In genomic region chr7:18843979-18844378, GRCh38 we compare ENCODE assay signal across 34 cellular contexts.
"Had no signal": no experiment of that assay in that cellular context is flagged by ENCODE, and none has a peak within 500 bp of the region (broad histone marks: within the 10 kb centered on the region; RNA-seq: fewer than 3 reads in every experiment).

No MANE protein-coding gene starts in this region.

- H3K27ac ChIP-seq: adrenal gland, ascending aorta, body of pancreas, brain microvascular endothelial cell, breast epithelium, VCaP had no signal

- H3K4me3 Mint-ChIP-seq: activated B cell treated with CpG ODN at 0.5 μM for 24 hours; activated CD4-positive, alpha-beta memory T cell treated with anti-CD3 and anti-CD28 coated beads for 36 hours; activated CD4-positive, alpha-beta T cell treated with anti-CD3 and anti-CD28 coated beads, Interleukin-2, amount 10 ng/mL, durations not matched to agents 24 days and 14 days; activated CD8-positive, alpha-beta T cell treated with anti-CD3 and anti-CD28 coated beads for 36 hours; activated naive CD8-positive, alpha-beta T cell treated with anti-CD3 and anti-CD28 coated beads for 36 hours; activated T-cell treated with anti-CD3 and anti-CD28 coated beads, Interleukin-2, amount 50 U/mL, for 4 hours; activated T-cell treated with anti-CD3 and anti-CD28 coated beads, Interleukin-2, amount 50 U/mL, for 72 hours; T-helper 1 cell treated with Interleukin-12 subunit alpha and Interleukin-12 subunit beta and Interleukin-4 antibody, amounts not matched to agents 30 μg/mL and 1 μg/mL, for 36 hours; T-helper 2 cell treated with Interferon-gamma antibody and Interleukin-4, amounts not matched to agents 5 μg/mL and 100 μg/mL, for 36 hours had no signal

- ATAC-seq: activated CD8-positive, alpha-beta T cell treated with anti-CD3 and anti-CD28 coated beads for 36 hours; activated T-cell treated with anti-CD3 and anti-CD28 coated beads, Interleukin-2, amount 50 U/mL, for 4 hours; body of pancreas had no signal

- DNase-seq: activated B cell treated with CpG ODN at 0.5 μM for 24 hours; activated CD4-positive, alpha-beta memory T cell treated with anti-CD3 and anti-CD28 coated beads for 36 hours; activated CD4-positive, alpha-beta T cell treated with anti-CD3 and anti-CD28 coated beads for 4 hours; activated CD4-positive, alpha-beta T cell treated with anti-CD3 and anti-CD28 coated beads, Interleukin-2, amount 10 ng/mL, durations not matched to agents 24 days and 14 days; activated CD4-positive, alpha-beta T cell treated with anti-CD3 and anti-CD28 coated beads, Interleukin-2, amount 50 U/mL, for 1 hour; activated CD4-positive, alpha-beta T cell treated with anti-CD3 and anti-CD28 coated beads, Interleukin-2, amount 50 U/mL, for 4 hours; activated CD4-positive, CD25-positive, alpha-beta regulatory T cell treated with anti-CD3 and anti-CD28 coated beads, Interleukin-2, amount 50 U/mL, for 72 hours; activated CD8-positive, alpha-beta memory T cell treated with anti-CD3 and anti-CD28 coated beads, Interleukin-2, amount 50 U/mL, for 4 hours; activated CD8-positive, alpha-beta T cell treated with anti-CD3 and anti-CD28 coated beads for 36 hours; activated effector memory CD4-positive, alpha-beta T cell treated with Interleukin-2 at 50 U/mL for 16 hours; activated gamma-delta T cell; activated naive CD4-positive, alpha-beta T cell treated with anti-CD3 and anti-CD28 coated beads, Interleukin-2, amount 50 U/mL, for 16 hours; activated naive CD4-positive, alpha-beta T cell treated with Interleukin-2 at 50 U/mL for 16 hours; activated naive CD8-positive, alpha-beta T cell treated with anti-CD3 and anti-CD28 coated beads for 36 hours; activated T-cell treated with anti-CD3 and anti-CD28 coated beads for 4 hours; activated T-cell treated with anti-CD3 and anti-CD28 coated beads, Interleukin-2, amount 50 U/mL, for 1 hour; activated T-cell treated with anti-CD3 and anti-CD28 coated beads, Interleukin-2, amount 50 U/mL, for 4 hours; activated T-cell treated with anti-CD3 and anti-CD28 coated beads, Interleukin-2, amount 50 U/mL, for 72 hours; adrenal gland; amygdala; anterior cingulate cortex; body of pancreas; brain microvascular endothelial cell; central memory CD4-positive, alpha-beta T cell; T-helper 2 cell; T-helper 9 cell had no signal

- H3K27me3 Mint-ChIP-seq: activated B cell treated with CpG ODN at 0.5 μM for 24 hours; activated CD4-positive, alpha-beta memory T cell treated with anti-CD3 and anti-CD28 coated beads for 36 hours; activated CD4-positive, alpha-beta T cell treated with anti-CD3 and anti-CD28 coated beads, Interleukin-2, amount 10 ng/mL, durations not matched to agents 24 days and 14 days; activated CD8-positive, alpha-beta T cell treated with anti-CD3 and anti-CD28 coated beads for 36 hours; activated naive CD8-positive, alpha-beta T cell treated with anti-CD3 and anti-CD28 coated beads for 36 hours had no signal

- FAIRE-seq: TTC549 had no signal

- H3K9me3 Mint-ChIP-seq: activated B cell treated with CpG ODN at 0.5 μM for 24 hours; activated CD4-positive, alpha-beta memory T cell treated with anti-CD3 and anti-CD28 coated beads for 36 hours; activated CD4-positive, alpha-beta T cell treated with anti-CD3 and anti-CD28 coated beads, Interleukin-2, amount 10 ng/mL, durations not matched to agents 24 days and 14 days; activated CD8-positive, alpha-beta T cell treated with anti-CD3 and anti-CD28 coated beads for 36 hours; activated naive CD8-positive, alpha-beta T cell treated with anti-CD3 and anti-CD28 coated beads for 36 hours; activated T-cell treated with anti-CD3 and anti-CD28 coated beads, Interleukin-2, amount 50 U/mL, for 72 hours had no signal

- H3K4me1 Mint-ChIP-seq: activated CD4-positive, alpha-beta T cell treated with anti-CD3 and anti-CD28 coated beads, Interleukin-2, amount 10 ng/mL, durations not matched to agents 24 days and 14 days; activated naive CD8-positive, alpha-beta T cell treated with anti-CD3 and anti-CD28 coated beads for 36 hours had no signal

- H3K36me3 ChIP-seq: adrenal gland, ascending aorta, brain microvascular endothelial cell, breast epithelium had no signal

- H3K27ac Mint-ChIP-seq: activated B cell treated with CpG ODN at 0.5 μM for 24 hours; activated CD4-positive, alpha-beta memory T cell treated with anti-CD3 and anti-CD28 coated beads for 36 hours; activated CD4-positive, alpha-beta T cell treated with anti-CD3 and anti-CD28 coated beads, Interleukin-2, amount 10 ng/mL, durations not matched to agents 24 days and 14 days; activated CD8-positive, alpha-beta T cell treated with anti-CD3 and anti-CD28 coated beads for 36 hours; activated naive CD4-positive, alpha-beta T cell treated with anti-CD3 and anti-CD28 coated beads, Interleukin-2, amount 50 U/mL, for 72 hours; activated naive CD8-positive, alpha-beta T cell treated with anti-CD3 and anti-CD28 coated beads for 36 hours; activated T-helper 2 cell treated with anti-CD3 and anti-CD28 coated beads, Interferon-gamma antibody, Interleukin-2, Interleukin-4, amounts not matched to agents 10 μg/mL and 5 μg/mL and 100 μg/mL, durations not matched to agents 14 hours and 24 hours and 36 hours; T-helper 1 cell treated with Interleukin-12 subunit alpha and Interleukin-12 subunit beta and Interleukin-4 antibody, amounts not matched to agents 30 μg/mL and 1 μg/mL, for 36 hours; T-helper 2 cell treated with Interferon-gamma antibody and Interleukin-4, amounts not matched to agents 5 μg/mL and 100 μg/mL, for 36 hours had no signal

- H3K4me3 ChIP-seq: adrenal gland, ascending aorta, body of pancreas, breast epithelium had no signal

- H3K9me3 ChIP-seq: adrenal gland, ascending aorta, body of pancreas, breast epithelium had no signal

- H3K36me3 Mint-ChIP-seq: activated CD4-positive, alpha-beta memory T cell treated with anti-CD3 and anti-CD28 coated beads for 36 hours; activated naive CD4-positive, alpha-beta T cell treated with anti-CD3 and anti-CD28 coated beads, Interleukin-2, amount 50 U/mL, for 72 hours; activated naive CD8-positive, alpha-beta T cell treated with anti-CD3 and anti-CD28 coated beads for 36 hours had no signal
